Comparison of ENCODE assay signal across 27 cellular contexts in the genomic region with DNA sequence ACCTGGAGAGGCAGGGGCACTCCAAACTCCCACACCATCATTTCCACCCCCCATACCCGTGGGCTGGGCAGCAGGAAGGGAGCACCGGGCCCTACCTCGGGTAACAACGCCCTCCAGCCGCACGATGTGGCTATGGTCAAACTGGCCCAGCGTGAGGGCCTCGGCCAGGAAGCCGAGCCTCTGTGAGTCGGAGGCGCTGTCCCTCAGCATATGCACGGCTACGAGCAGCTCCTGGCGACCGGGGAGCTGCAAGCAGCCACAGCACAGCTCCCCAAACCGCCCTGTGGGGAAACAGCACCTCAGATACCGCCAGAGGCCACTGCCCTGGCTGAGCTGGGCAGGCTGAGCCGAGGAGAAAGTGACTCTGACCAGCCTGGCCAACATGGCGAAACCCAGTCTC. TPM values are rescaled to one million over a fixed set of nuclear protein-coding genes. Genes with fewer than 3 reads are reported as not detected.
DNase-seq lines count a peak whose midpoint lies in the region; ATAC-seq and TF ChIP-seq lines count a peak whose summit lies in the region.
"Had no signal": no experiment of that assay in that cellular context is flagged by ENCODE, and none has a peak within 500 bp of the region (broad histone marks: within the 10 kb centered on the region; RNA-seq: fewer than 3 reads in every experiment).

No MANE protein-coding gene starts in this region.

- no peaks in the 10 kb centered on the region for H3K9me3 ChIP-seq in osteoblast (ENCODE audit: low read depth, low read length)
- H3K9me3 ChIP-seq: lower lobe of right lung had no signal

- no peak overlapping the region for H3K4me3 ChIP-seq in osteoblast (ENCODE audit: insufficient read depth, low read length)
- H3K4me3 ChIP-seq: lower lobe of right lung, PC-9 had no signal

- no peak overlapping the region for H2AFZ ChIP-seq in osteoblast (ENCODE audit: low read length)
- H2AFZ ChIP-seq: parathyroid adenoma, PC-9 had no signal

- DNase-seq in D341Med (ENCODE audit: low spot score) (peak; percentile 12), MV-4-11 (lab: John Stamatoyannopoulos, UW) (peak; percentile 30), ecto neural progenitor cell (ENCODE audit: low spot score) (peak; percentile 47), osteoblast (ENCODE audit: insufficient read length, low spot score, missing footprints) (peak; percentile 37), middle frontal gyrus (ENCODE audit: extremely low spot score, low spot score) (no peak), kidney tubule cell (ENCODE audit: low spot score) (no peak)
- no peak for DNase-seq in effector CD4-positive, alpha-beta T cell
- DNase-seq: 8988T; activated CD4-positive, alpha-beta T cell treated with anti-CD3 and anti-CD28 coated beads for 48 hours; activated gamma-delta T cell treated with Interleukin-2 at 50 U/mL for 16 hours; activated T-cell treated with anti-CD3 and anti-CD28 coated beads, Interleukin-2, amount 50 U/mL, for 4 hours; kidney; lower lobe of right lung; NCI-H1105; NCI-H187 treated with DMSO at 0.1 percent for 48 hours; NCI-H526; nephron progenitor cell; PC-9; right cardiac atrium; stimulated activated CD4-positive, alpha-beta T cell treated with anti-CD3 and anti-CD28 coated beads, Interleukin-4, amount 100 ng/mL, for 24 hours had no signal

- no peak overlapping the region for H3K27ac ChIP-seq in osteoblast (ENCODE audit: low read depth, low read length)
- H3K27ac ChIP-seq: lower lobe of right lung, parathyroid adenoma, PC-9, VCaP had no signal

- H3K4me2 ChIP-seq in osteoblast (ENCODE audit: insufficient read depth, low read length): no peak overlapping the region
- H3K4me2 ChIP-seq: PC-9 had no signal

- peaks cover 3% of the 10 kb centered on the region for H4K20me1 ChIP-seq in osteoblast (ENCODE audit: insufficient read depth, low read length)

- peaks cover 26% of the 10 kb centered on the region for H3K27me3 ChIP-seq in osteoblast (ENCODE audit: insufficient read depth, low read length)

- no peak for TF ChIP-seq CTCF in osteoblast (IDR thresholded peaks at IDR 0.05; ENCODE audit: extremely low read depth, low read depth, low read length)

- H3K4me1 ChIP-seq in osteoblast (ENCODE audit: insufficient read depth, low read length): peaks cover 14% of the 10 kb centered on the region
- H3K4me1 ChIP-seq: lower lobe of right lung, parathyroid adenoma had no signal

- H3K36me3 ChIP-seq in osteoblast (ENCODE audit: insufficient read depth, low read length): no peaks in the 10 kb centered on the region
- H3K36me3 ChIP-seq: lower lobe of right lung had no signal

- H3K79me2 ChIP-seq in osteoblast (ENCODE audit: insufficient read depth, low read length): no peaks in the 10 kb centered on the region
- H3K79me2 ChIP-seq: parathyroid adenoma had no signal

- no peak for ATAC-seq in GM18520 (IDR thresholded peaks at IDR 0.05; ENCODE audit: unreplicated experiment)
- ATAC-seq: activated T-cell treated with anti-CD3 and anti-CD28 coated beads, Interleukin-2, amount 50 U/mL, for 4 hours; lower lobe of right lung; right cardiac atrium; Right ventricle myocardium inferior; stimulated activated effector memory CD8-positive, alpha-beta T cell treated with anti-CD3 and anti-CD28 coated beads, Interleukin-12 subunit alpha, Interleukin-12 subunit beta, amount 100 ng/mL, for 72 hours had no signal

RNA-seq across cellular contexts. Expression of a gene that starts 29.2 kb away (rescaled TPM):
- 1.5 and 1.8 TPM in 2 replicates for total RNA-seq in osteoblast

RNA-seq across cellular contexts. Expression of a gene that starts 43.4 kb away (rescaled TPM):
- not detected in 2 replicates for total RNA-seq in osteoblast
- total RNA-seq: subcutaneous adipose tissue; T-helper 2 cell treated with Interferon-gamma antibody and Interleukin-4, amounts not matched to agents 100 ng/mL and 5 ng/mL, for 36 hours had no signal

Comparison
In these comparisons a context has a peak if more than half of its experiments do, and no peak if none do; other contexts are left out.
1. DNase-seq: peak in D341Med (single experiment), MV-4-11 (single experiment), ecto neural progenitor cell (single experiment) and osteoblast (single experiment); none in middle frontal gyrus (single experiment), kidney tubule cell (single experiment) and effector CD4-positive, alpha-beta T cell (single experiment).